ENCODE assay signal across 14 cellular contexts in the genomic region with DNA sequence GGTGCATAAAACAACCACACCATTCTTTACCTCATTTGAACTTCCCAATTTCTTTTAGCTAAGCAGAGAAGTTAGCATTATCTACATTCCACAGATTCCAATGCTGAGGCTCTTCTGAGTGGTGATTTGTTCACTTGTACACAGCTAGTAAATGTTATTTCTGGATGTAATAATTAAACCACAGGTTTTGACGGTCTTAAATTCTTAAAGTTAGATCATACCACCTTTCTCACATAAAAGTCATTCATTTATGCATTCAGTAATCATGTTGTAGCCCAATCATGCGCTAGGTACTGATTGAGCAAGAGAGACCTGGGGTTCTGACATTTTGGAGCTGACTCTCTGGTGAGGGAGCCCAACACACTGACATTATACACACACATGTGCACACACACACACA.
DNase-seq lines count a peak whose midpoint lies in the region; ATAC-seq and TF ChIP-seq lines count a peak whose summit lies in the region.
"Had no signal": no experiment of that assay in that cellular context is flagged by ENCODE, and none has a peak within 500 bp of the region (broad histone marks: within the 10 kb centered on the region; RNA-seq: fewer than 3 reads in every experiment).

No MANE protein-coding gene starts in this region.

- no peaks in the 10 kb centered on the region for H3K9me3 ChIP-seq in right atrium auricular region
- H3K9me3 ChIP-seq in adipocyte (ENCODE audit: control insufficient read depth, low read length), result no peaks in the 10 kb centered on the region
- H3K9me3 ChIP-seq: BE2C, lower lobe of right lung had no signal

- DNase-seq in left ventricle myocardium superior (no peak), right atrium auricular region (ENCODE audit: low spot score) (no peak), adipocyte (ENCODE audit: low read depth) (peak; percentile 61), iris pigment epithelial cell (ENCODE audit: low read depth) (peak; percentile 86), SKM-1 treated with dmso at 0.1 percent for 144 hours (lab: John Stamatoyannopoulos, UW; ENCODE audit: unreplicated experiment) (no peak), NCI-H1417 treated with DMSO at 0.1 percent for 48 hours (lab: John Stamatoyannopoulos, UW) (no peak), SIG-M5 treated with dmso at 0.1 percent for 504 hours (lab: John Stamatoyannopoulos, UW; ENCODE audit: unreplicated experiment) (no peak)
- DNase-seq: activated CD4-positive, alpha-beta T cell treated with anti-CD3 and anti-CD28 coated beads, Interleukin-2, amount 50 U/mL, for 1 hour; activated naive CD8-positive, alpha-beta T cell treated with anti-CD3 and anti-CD28 coated beads, Interleukin-2, amount 10 ng/mL, durations not matched to agents 7 days and 5 days; BE2C; lower lobe of right lung; NCI-H2081 treated with DMSO at 0.1 percent for 48 hours; small intestine had no signal

- H3K36me3 ChIP-seq in right atrium auricular region (no peaks in the 10 kb centered on the region), adipocyte (ENCODE audit: control insufficient read depth, insufficient read depth, low read length, severe bottlenecking) (no peaks in the 10 kb centered on the region)
- H3K36me3 ChIP-seq: BE2C, lower lobe of right lung had no signal

- H3K27ac ChIP-seq in right atrium auricular region, result no peak overlapping the region
- H3K27ac ChIP-seq: lower lobe of right lung had no signal

- H3K9ac ChIP-seq in adipocyte (ENCODE audit: low read length), result no peak overlapping the region

- peaks cover 0 to 17% of the 10 kb centered on the region in 2 donors for H3K4me1 ChIP-seq in right atrium auricular region
- H3K4me1 ChIP-seq in adipocyte (ENCODE audit: control insufficient read depth, insufficient read depth, low read length), result peaks cover 28% of the 10 kb centered on the region
- H3K4me1 ChIP-seq: BE2C had no signal

- H3K4me3 ChIP-seq in right atrium auricular region (no peak overlapping the region), adipocyte (ENCODE audit: low read length) (peak overlapping the region; percentile 8)
- H3K4me3 ChIP-seq: lower lobe of right lung had no signal

- H3K27me3 ChIP-seq in right atrium auricular region, result no peaks in the 10 kb centered on the region
- H3K27me3 ChIP-seq in adipocyte (replicated peaks; ENCODE audit: control insufficient read depth, insufficient read depth, low read length), result no peaks in the 10 kb centered on the region
- H3K27me3 ChIP-seq: BE2C had no signal

- no peak for TF ChIP-seq CTCF in right atrium auricular region (IDR thresholded peaks at IDR 0.05)

- ATAC-seq in left ventricle myocardium superior, result peak; percentile 27
- ATAC-seq in HG02678 (IDR thresholded peaks at IDR 0.05; ENCODE audit: unreplicated experiment), result no peak

- intact Hi-C loops in left ventricle myocardium superior (cut with micrococcal nuclease), result no loop called here

Comparison
In these comparisons a context has a peak if more than half of its experiments do, and no peak if none do; other contexts are left out.
1. DNase-seq: peak in adipocyte (single experiment) and iris pigment epithelial cell (single experiment); none in left ventricle myocardium superior (single experiment), right atrium auricular region (single experiment), SKM-1 treated with dmso at 0.1 percent for 144 hours (single experiment), NCI-H1417 treated with DMSO at 0.1 percent for 48 hours (single experiment) and SIG-M5 treated with dmso at 0.1 percent for 504 hours (single experiment).